Comparison of ENCODE assay signal across 1 cellular context in the genomic region with DNA sequence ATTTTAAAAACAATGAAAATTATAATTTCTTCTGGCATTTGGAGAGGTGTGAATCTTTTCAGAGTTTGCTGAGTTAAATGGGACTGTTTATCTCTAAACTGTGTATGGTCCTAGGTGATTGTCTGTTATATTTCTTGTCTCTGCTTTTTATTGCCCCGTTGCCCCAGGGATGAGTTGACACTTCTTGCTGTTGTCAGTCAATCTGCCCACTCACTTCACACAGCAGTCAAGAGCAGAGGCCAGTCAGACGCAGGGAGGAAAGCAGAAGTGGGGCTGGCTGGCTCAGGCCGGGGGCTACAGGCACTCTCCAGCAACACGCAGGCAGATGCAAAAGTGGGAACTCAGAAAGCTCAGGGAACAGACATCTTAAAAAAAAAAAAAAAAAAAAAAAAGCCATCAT.
TF ChIP-seq lines count a peak whose summit lies in the region.

No MANE protein-coding gene starts in this region.

TF ChIP-seq in SK-N-SH, 30 proteins besides CTCF, POLR2A, EP300 and RAD21 (continued from another document):
- TF ChIP-seq, protein P1, sequence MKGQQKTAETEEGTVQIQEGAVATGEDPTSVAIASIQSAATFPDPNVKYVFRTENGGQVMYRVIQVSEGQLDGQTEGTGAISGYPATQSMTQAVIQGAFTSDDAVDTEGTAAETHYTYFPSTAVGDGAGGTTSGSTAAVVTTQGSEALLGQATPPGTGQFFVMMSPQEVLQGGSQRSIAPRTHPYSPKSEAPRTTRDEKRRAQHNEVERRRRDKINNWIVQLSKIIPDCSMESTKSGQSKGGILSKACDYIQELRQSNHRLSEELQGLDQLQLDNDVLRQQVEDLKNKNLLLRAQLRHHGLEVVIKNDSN (IDR thresholded peaks at IDR 0.05; ENCODE audit: borderline replicate concordance, low read depth) = no peak
- TF ChIP-seq CHD2 (IDR thresholded peaks at IDR 0.05; ENCODE audit: low read length, partially characterized antibody) (peak; percentile 85), FOXJ3 (CRISPR knock-in tag; IDR thresholded peaks at IDR 0.05) (peak; percentile 98), SMC3 (IDR thresholded peaks at IDR 0.05; ENCODE audit: low read depth, low read length) (peak; percentile 21; the same call in 1 of the 2 replicates), JUND (IDR thresholded peaks at IDR 0.05) (no peak), TCF12 (IDR thresholded peaks at IDR 0.05) (peak; percentile 23; the same call in 1 of the 2 replicates), TEAD4 (IDR thresholded peaks at IDR 0.05; ENCODE audit: borderline replicate concordance, insufficient read depth) (no peak), EZH2phosphoT487 (IDR thresholded peaks at IDR 0.05; ENCODE audit: borderline replicate concordance, low read depth) (no peak), RFX5 (IDR thresholded peaks at IDR 0.05; ENCODE audit: low read length) (0 out of 2 replicates have a peak, but pooled peaks have one; percentile 32), MEF2A (IDR thresholded peaks at IDR 0.05; ENCODE audit: borderline replicate concordance, low read depth) (no peak), YY1 (IDR thresholded peaks at IDR 0.05; ENCODE audit: low read depth) (no peak), GATA2 (CRISPR knock-in tag; IDR thresholded peaks at IDR 0.05) (peak; percentile 94), NRF1 (IDR thresholded peaks at IDR 0.05; ENCODE audit: low read depth, low read length) (no peak), ELF1 (IDR thresholded peaks at IDR 0.05) (no peak), NFIC (IDR thresholded peaks at IDR 0.05; ENCODE audit: borderline replicate concordance) (no peak), RCOR1 (IDR thresholded peaks at IDR 0.05; ENCODE audit: low read length) (peak; percentile 87; the same call in 1 of the 2 replicates), RXRA (IDR thresholded peaks at IDR 0.05; ENCODE audit: borderline replicate concordance, low read depth) (no peak)
- TF ChIP-seq, protein P2, sequence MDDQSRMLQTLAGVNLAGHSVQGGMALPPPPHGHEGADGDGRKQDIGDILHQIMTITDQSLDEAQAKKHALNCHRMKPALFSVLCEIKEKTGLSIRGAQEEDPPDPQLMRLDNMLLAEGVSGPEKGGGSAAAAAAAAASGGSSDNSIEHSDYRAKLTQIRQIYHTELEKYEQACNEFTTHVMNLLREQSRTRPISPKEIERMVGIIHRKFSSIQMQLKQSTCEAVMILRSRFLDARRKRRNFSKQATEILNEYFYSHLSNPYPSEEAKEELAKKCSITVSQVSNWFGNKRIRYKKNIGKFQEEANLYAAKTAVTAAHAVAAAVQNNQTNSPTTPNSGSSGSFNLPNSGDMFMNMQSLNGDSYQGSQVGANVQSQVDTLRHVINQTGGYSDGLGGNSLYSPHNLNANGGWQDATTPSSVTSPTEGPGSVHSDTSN (IDR thresholded peaks at IDR 0.05) = no peak
- TF ChIP-seq, protein P3, sequence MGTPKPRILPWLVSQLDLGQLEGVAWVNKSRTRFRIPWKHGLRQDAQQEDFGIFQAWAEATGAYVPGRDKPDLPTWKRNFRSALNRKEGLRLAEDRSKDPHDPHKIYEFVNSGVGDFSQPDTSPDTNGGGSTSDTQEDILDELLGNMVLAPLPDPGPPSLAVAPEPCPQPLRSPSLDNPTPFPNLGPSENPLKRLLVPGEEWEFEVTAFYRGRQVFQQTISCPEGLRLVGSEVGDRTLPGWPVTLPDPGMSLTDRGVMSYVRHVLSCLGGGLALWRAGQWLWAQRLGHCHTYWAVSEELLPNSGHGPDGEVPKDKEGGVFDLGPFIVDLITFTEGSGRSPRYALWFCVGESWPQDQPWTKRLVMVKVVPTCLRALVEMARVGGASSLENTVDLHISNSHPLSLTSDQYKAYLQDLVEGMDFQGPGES (IDR thresholded peaks at IDR 0.05; ENCODE audit: low read depth, low read length) = no peak
